8 cellular contexts compared by ENCODE assay signal in the genomic region with DNA sequence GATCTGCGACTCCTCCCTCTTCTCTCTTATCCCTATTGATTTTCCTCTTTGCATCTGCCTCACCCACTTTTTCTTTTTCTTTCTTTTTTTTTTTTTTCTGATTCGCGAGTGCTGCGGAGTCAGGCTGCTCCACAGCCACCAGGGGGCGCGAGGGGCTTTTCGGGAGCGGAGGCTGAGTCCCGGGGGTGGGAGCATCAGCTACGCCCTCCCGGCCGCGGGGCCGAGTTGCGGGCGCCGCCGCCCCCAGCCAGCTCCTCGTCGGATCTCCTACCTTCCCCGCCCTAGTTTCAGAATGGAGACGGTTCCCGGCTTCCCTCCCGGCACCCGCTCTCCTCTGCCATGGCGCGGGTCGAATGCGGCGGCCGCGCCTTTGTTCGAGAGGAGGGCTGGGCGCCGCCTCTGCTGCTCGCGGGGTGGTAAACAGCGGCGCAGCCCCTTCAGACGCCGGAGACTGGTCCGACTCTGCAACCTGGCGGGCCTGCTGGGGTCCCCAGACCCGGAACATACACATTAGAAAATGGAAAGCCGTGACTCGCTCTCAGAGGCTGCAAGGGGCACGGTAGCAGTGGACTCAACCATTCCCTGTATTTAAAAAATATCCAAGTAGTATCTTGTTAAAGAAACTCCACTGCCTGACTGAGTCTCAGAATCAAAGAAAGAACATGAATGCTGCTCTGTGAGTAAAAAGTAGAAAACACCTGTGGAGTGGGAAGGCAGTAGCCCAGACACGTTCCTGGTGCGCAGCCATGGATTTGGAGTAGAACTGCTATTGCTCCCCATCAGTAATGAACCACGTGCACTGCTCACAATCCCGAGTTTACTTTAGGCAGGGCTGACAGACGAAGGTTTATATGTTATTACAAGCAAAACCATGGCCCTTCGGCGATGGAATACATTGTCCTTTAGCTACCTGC. TPM values are rescaled to one million over a fixed set of nuclear protein-coding genes. Genes with fewer than 3 reads are reported as not detected.
A peak's percentile ranks its signal among the peaks of the same experiment; 100 is the strongest.
DNase-seq lines count a peak whose midpoint lies in the region; ATAC-seq, FAIRE-seq and TF ChIP-seq lines count a peak whose summit lies in the region.

No MANE protein-coding gene starts in this region.

- TF ChIP-seq CTCF in AG09319 (IDR thresholded peaks at IDR 0.05; ENCODE audit: low read depth, low read length) (peak; percentile 91), HepG2 (CRISPR knock-in tag; IDR thresholded peaks at IDR 0.05) (peak; percentile 74)

- intact Hi-C loops in HepG2 (cut with micrococcal nuclease; ENCODE audit: unreplicated experiment) = loop anchor here (1.0 kb wide), 1 partner anchor 124 kb away; no protein-coding TSS in a partner anchor

- no peaks in the 10 kb centered on the region for H3K9me3 ChIP-seq in HepG2 (ENCODE audit: low read length)

- no TSS peak for BruUV-seq in HepG2 (replicated peaks; lab: Mats Ljungman, UMichigan)

- H4K20me1 ChIP-seq in HepG2 (ENCODE audit: insufficient read depth, low read length) = no peaks in the 10 kb centered on the region

- TF ChIP-seq EP300 in HepG2 (IDR thresholded peaks at IDR 0.05; ENCODE audit: low read depth in 2 of 2, low read length in 2 of 2) (no peak), HepG2 (CRISPR knock-in tag; IDR thresholded peaks at IDR 0.05; ENCODE audit: borderline replicate concordance) (no peak)

- FAIRE-seq in HepG2 (lab: Jason Lieb, UNC) = no peak

- DNase-seq in AG09319 (ENCODE audit: extremely low read depth, low read depth) = peak; percentile 79
- peak; percentile 96 for DNase-seq in NCI-H345 treated with DMSO at 0.1 percent for 48 hours (lab: John Stamatoyannopoulos, UW; ENCODE audit: unreplicated experiment)
- peak; percentile 64 for DNase-seq in activated CD4-positive, alpha-beta T cell treated with anti-CD3 and anti-CD28 coated beads, Interleukin-2, amount 50 U/mL, for 1 hour
- peak; percentile 92 for DNase-seq in dedifferentiated amniotic fluid mesenchymal stem cell (ENCODE audit: extremely low spot score)
- DNase-seq in HepG2 (ENCODE audit: low spot score) = peak; percentile 52
- peak; percentile 77 to 82 for DNase-seq in stimulated activated CD4-positive, alpha-beta T cell treated with anti-CD3 and anti-CD28 coated beads, Interleukin-2, amount 100 ng/mL, for 24 hours

- H3K4me3 ChIP-seq in HepG2 (replicated peaks in 1 of 3; ENCODE audit: insufficient read depth in 1 of 3, low read depth in 2 of 3, low read length in 3 of 3) = peak overlapping the region; percentile 56 to 72 (median 61); a peak in 5 of 6 replicates

- no peak overlapping the region for H3K27ac ChIP-seq in HepG2 (ENCODE audit: extremely low read length, insufficient read depth, low read length)

- no peaks in the 10 kb centered on the region for H3K79me2 ChIP-seq in HepG2 (ENCODE audit: insufficient read depth, low read length)

- no peak for TF ChIP-seq POLR2A in HepG2 (IDR thresholded peaks at IDR 0.05; ENCODE audit: insufficient read depth in 1 of 2, low read depth in 2 of 2, low read length in 2 of 2)

- H2AFZ ChIP-seq in HepG2 (ENCODE audit: low read length) = no peak overlapping the region

- ATAC-seq in GM19025 (IDR thresholded peaks at IDR 0.05; ENCODE audit: low read depth, unreplicated experiment) (peak; percentile 84), HG03280 (IDR thresholded peaks at IDR 0.05; ENCODE audit: unreplicated experiment) (peak; percentile 68), HepG2 (peak; percentile 93)

- 0 out of 2 replicates have a peak, but pooled peaks have one; percentile 32 for TF ChIP-seq RAD21 in HepG2 (CRISPR knock-in tag; IDR thresholded peaks at IDR 0.05)

- H3K4me2 ChIP-seq in HepG2 (ENCODE audit: low read depth, low read length) = peak overlapping the region; percentile 80

- CTCF ChIA-PET in HepG2 (lab: Yijun Ruan, JAX; ENCODE audit: low intra/inter-chr PET ratio, low total read pairs) = interaction anchor here (1.1 to 1.8 kb wide), 2 partner anchors 122 to 124 kb away, joined by 3 to 9 read pairs; no protein-coding TSS in a partner anchor

- 10% methylated on average over 32 of the region's 54 CpGs for WGBS in HepG2 (ENCODE audit: low lambda C conversion rate)

- H3K27me3 ChIP-seq in HepG2 (ENCODE audit: control insufficient read depth in 1 of 2, insufficient read depth in 2 of 2, low read length in 2 of 2) = peaks cover 6 to 29% of the 10 kb centered on the region in 2 experiments; a peak in 4 of 5 replicates

- POLR2A ChIA-PET in HepG2 (lab: Yijun Ruan, JAX) = no interaction called here

- no peaks in the 10 kb centered on the region for H3K36me3 ChIP-seq in HepG2 (replicated peaks in 1 of 2; ENCODE audit: control insufficient read depth in 1 of 2, insufficient read depth in 2 of 2, low read length in 2 of 2)

- H3K4me1 ChIP-seq in HepG2 (ENCODE audit: insufficient read depth, low read length) = 0 out of 2 replicates have a peak, but pooled peaks cover 4% of the 10 kb centered on the region

- H3K9ac ChIP-seq in HepG2 (ENCODE audit: insufficient read depth, low read depth, low read length) = no peak overlapping the region

- in situ Hi-C loops in HepG2 (cut with HindIII; ENCODE audit: extremely low pct_ligation_motif_present, low pct_unique_long_range_greater_than_20kb) = loop anchor here (5.0 kb wide), 1 partner anchor 123 kb away; no protein-coding TSS in a partner anchor

TF ChIP-seq in HepG2, 621 proteins besides CTCF, POLR2A, EP300 and RAD21 (continues in another document):
- TF ChIP-seq ZNF501 (CRISPR knock-in tag; IDR thresholded peaks at IDR 0.05) (peak; percentile 52; the same call in 1 of the 2 replicates), ZNF225 (CRISPR knock-in tag; IDR thresholded peaks at IDR 0.05) (0 out of 2 replicates have a peak, but pooled peaks have one; percentile 25), SMC3 (IDR thresholded peaks at IDR 0.05; ENCODE audit: low read length) (peak; percentile 35; the same call in 1 of the 2 replicates), KDM2A (CRISPR knock-in tag; IDR thresholded peaks at IDR 0.05; ENCODE audit: borderline replicate concordance, low read depth) (peak; percentile 55; the same call in 1 of the 2 replicates), HNRNPLL (IDR thresholded peaks at IDR 0.05; ENCODE audit: low read depth, low read length, poor library complexity, severe bottlenecking) (peak; percentile 22)
- TF ChIP-seq, protein P1, sequence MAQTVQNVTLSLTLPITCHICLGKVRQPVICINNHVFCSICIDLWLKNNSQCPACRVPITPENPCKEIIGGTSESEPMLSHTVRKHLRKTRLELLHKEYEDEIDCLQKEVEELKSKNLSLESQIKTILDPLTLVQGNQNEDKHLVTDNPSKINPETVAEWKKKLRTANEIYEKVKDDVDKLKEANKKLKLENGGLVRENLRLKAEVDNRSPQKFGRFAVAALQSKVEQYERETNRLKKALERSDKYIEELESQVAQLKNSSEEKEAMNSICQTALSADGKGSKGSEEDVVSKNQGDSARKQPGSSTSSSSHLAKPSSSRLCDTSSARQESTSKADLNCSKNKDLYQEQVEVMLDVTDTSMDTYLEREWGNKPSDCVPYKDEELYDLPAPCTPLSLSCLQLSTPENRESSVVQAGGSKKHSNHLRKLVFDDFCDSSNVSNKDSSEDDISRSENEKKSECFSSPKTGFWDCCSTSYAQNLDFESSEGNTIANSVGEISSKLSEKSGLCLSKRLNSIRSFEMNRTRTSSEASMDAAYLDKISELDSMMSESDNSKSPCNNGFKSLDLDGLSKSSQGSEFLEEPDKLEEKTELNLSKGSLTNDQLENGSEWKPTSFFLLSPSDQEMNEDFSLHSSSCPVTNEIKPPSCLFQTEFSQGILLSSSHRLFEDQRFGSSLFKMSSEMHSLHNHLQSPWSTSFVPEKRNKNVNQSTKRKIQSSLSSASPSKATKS (CRISPR knock-in tag; IDR thresholded peaks at IDR 0.05) = no peak
- TF ChIP-seq, protein P2, sequence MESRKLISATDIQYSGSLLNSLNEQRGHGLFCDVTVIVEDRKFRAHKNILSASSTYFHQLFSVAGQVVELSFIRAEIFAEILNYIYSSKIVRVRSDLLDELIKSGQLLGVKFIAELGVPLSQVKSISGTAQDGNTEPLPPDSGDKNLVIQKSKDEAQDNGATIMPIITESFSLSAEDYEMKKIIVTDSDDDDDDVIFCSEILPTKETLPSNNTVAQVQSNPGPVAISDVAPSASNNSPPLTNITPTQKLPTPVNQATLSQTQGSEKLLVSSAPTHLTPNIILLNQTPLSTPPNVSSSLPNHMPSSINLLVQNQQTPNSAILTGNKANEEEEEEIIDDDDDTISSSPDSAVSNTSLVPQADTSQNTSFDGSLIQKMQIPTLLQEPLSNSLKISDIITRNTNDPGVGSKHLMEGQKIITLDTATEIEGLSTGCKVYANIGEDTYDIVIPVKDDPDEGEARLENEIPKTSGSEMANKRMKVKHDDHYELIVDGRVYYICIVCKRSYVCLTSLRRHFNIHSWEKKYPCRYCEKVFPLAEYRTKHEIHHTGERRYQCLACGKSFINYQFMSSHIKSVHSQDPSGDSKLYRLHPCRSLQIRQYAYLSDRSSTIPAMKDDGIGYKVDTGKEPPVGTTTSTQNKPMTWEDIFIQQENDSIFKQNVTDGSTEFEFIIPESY (CRISPR knock-in tag; IDR thresholded peaks at IDR 0.05) = no peak

RNA-seq across cellular contexts. Expression of a gene that starts 55.7 kb away (rescaled TPM):
- 0.15 TPM in 1 of 2 replicates, not detected in the other for total RNA-seq in HepG2 (2016; rRNA removed; fragmentation: Illumina TruSeq; extraction: Trizol)
- not detected in 2 replicates for total RNA-seq in HepG2 (2016; cell fraction: cytosol; rRNA removed; fragmentation: Illumina TruSeq; extraction: Trizol; ENCODE audit: low read depth)
- total RNA-seq in HepG2 (2016; cell fraction: insoluble cytoplasmic fraction; rRNA removed; fragmentation: Illumina TruSeq; extraction: Trizol) = 0.03 and 0.13 TPM in 2 replicates
- not detected in 2 replicates for total RNA-seq in HepG2 (2016; cell fraction: membrane; rRNA removed; fragmentation: Illumina TruSeq; extraction: Trizol)
- not detected in 2 replicates for total RNA-seq in HepG2 (2016; cell fraction: nucleus; rRNA removed; fragmentation: Illumina TruSeq; extraction: Trizol)
- polyA plus RNA-seq in HepG2 (2011; rRNA removed) = 0.03 and 0.08 TPM in 2 replicates
- polyA plus RNA-seq in HepG2 (2011; cell fraction: cytosol; rRNA removed) = 0.01 TPM in 1 of 2 replicates, not detected in the other
- 0.03 and 0.16 TPM in 2 replicates for polyA plus RNA-seq in HepG2 (2011; cell fraction: nucleus; rRNA removed)
- not detected in 2 replicates for polyA plus RNA-seq in HepG2 (2012)
- polyA plus RNA-seq in HepG2 (2016; cell fraction: cytosol; fragmentation: Illumina TruSeq; extraction: Trizol; ENCODE audit: low read depth) = not detected in 2 replicates
- 0.04 TPM in 1 of 2 replicates, not detected in the other for polyA plus RNA-seq in HepG2 (2016; cell fraction: insoluble cytoplasmic fraction; fragmentation: Illumina TruSeq; extraction: Trizol; ENCODE audit: low read depth)
- polyA plus RNA-seq in HepG2 (2016; cell fraction: membrane; fragmentation: Illumina TruSeq; extraction: Trizol; ENCODE audit: low read depth) = 0.07 TPM in 1 of 2 replicates, not detected in the other
- polyA plus RNA-seq in HepG2 (2016; cell fraction: nucleus; fragmentation: Illumina TruSeq; extraction: Trizol; ENCODE audit: insufficient read depth, low read depth) = not detected in 2 replicates
- polyA minus RNA-seq in HepG2 (2011; rRNA and poly(A)+ RNA removed; ENCODE audit: low replicate concordance) = 2.1 TPM in 1 of 2 replicates, not detected in the other
- not detected in 2 replicates for polyA minus RNA-seq in HepG2 (2011; cell fraction: cytosol; rRNA and poly(A)+ RNA removed)
- 0.12 and 0.26 TPM in 2 replicates for polyA minus RNA-seq in HepG2 (2011; cell fraction: nucleus; rRNA and poly(A)+ RNA removed)
